In the genomic region with DNA sequence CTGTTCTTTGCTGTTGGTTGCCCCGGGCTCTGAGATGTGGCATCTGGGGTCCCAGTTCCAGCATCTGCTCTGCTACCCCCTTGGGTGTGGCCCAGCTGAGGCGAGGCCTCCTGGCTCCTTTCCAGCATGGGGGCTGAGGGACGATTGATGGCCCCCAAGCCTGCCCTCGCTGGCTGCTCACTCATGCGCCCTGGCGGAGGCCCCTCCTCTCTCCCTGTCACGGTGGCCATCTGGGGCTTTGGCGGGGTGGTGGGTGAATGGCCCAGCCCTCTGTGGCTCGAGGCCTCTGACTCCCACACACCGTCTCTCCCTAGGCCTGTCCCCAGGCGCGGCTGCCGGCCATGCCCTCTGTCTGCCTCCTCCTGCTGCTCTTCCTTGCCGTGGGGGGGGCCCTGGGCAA, we compare ENCODE assay signal across 8 cellular contexts. TPM values are rescaled to one million over a fixed set of nuclear protein-coding genes. Genes with fewer than 3 reads are reported as not detected.
DNase-seq lines count a peak whose midpoint lies in the region; ATAC-seq and TF ChIP-seq lines count a peak whose summit lies in the region.

No MANE protein-coding gene starts in this region.

- H3K79me2 ChIP-seq in DND-41 (ENCODE audit: insufficient read depth, low read length) (peaks cover 14% of the 10 kb centered on the region), PC-3 (ENCODE audit: low read length) (peaks cover 17% of the 10 kb centered on the region)

- H4K20me1 ChIP-seq in DND-41 (ENCODE audit: insufficient read depth, low read length) (peaks cover 10% of the 10 kb centered on the region; the same call in 1 of the 2 replicates), PC-3 (ENCODE audit: low read length) (no peaks in the 10 kb centered on the region)

- peak overlapping the region; percentile 55 for H3K4me3 Mint-ChIP-seq in progenitor cell of endocrine pancreas (ENCODE audit: low read depth)

- H3K27ac ChIP-seq in DND-41 (ENCODE audit: low read length) (no peak overlapping the region), PC-3 (ENCODE audit: low read length) (no peak overlapping the region)

- H3K4me1 ChIP-seq in DND-41 (ENCODE audit: insufficient read depth, low read length) = peaks cover 25% of the 10 kb centered on the region
- H3K4me1 ChIP-seq in PC-3 (ENCODE audit: insufficient read depth, low read length) = no peaks in the 10 kb centered on the region
- H3K4me1 ChIP-seq in endocrine pancreas (ENCODE audit: control insufficient read depth, insufficient read depth, low read length) = no peaks in the 10 kb centered on the region

- peak overlapping the region in 1 of 2 experiments; percentile 78; a peak in 2 of 4 replicates for H3K4me3 ChIP-seq in DND-41 (ENCODE audit: low read depth in 1 of 2, low read length in 2 of 2)
- peak overlapping the region; percentile 82 for H3K4me3 ChIP-seq in PC-3 (ENCODE audit: low read length)
- H3K4me3 ChIP-seq in endocrine pancreas (ENCODE audit: control insufficient read depth, insufficient read depth, low read length) = no peak overlapping the region

- DNase-seq in DND-41 = no peak
- DNase-seq in PC-3 = no peak
- DNase-seq in progenitor cell of endocrine pancreas (ENCODE audit: low spot score, unreplicated experiment) = no peak
- DNase-seq in left lobe of liver (ENCODE audit: low spot score) = no peak
- DNase-seq in dermis blood vessel endothelial cell = no peak

- H3K4me2 ChIP-seq in DND-41 (ENCODE audit: insufficient read depth, low read length) (peak overlapping the region; percentile 72), PC-3 (ENCODE audit: low read length) (peak overlapping the region; percentile 96)

- H3K27me3 Mint-ChIP-seq in progenitor cell of endocrine pancreas = no peaks in the 10 kb centered on the region

- TF ChIP-seq CTCF in DND-41 (IDR thresholded peaks at IDR 0.05; ENCODE audit: borderline replicate concordance, extremely low read depth, low read length, poor library complexity, severe bottlenecking) (no peak), PC-3 (conservative IDR thresholded peaks at IDR 0.05; ENCODE audit: low read depth, low read length) (no peak), progenitor cell of endocrine pancreas (IDR thresholded peaks at IDR 0.05; ENCODE audit: unreplicated experiment) (no peak)

- H3K27ac Mint-ChIP-seq in progenitor cell of endocrine pancreas = no peak overlapping the region

- H3K9me2 ChIP-seq in PC-3 (replicated peaks; ENCODE audit: low read length) = no peaks in the 10 kb centered on the region

- no TSS peak for BruUV-seq in PC-3 (replicated peaks; lab: Mats Ljungman, UMichigan)

- H2AFZ ChIP-seq in DND-41 (ENCODE audit: low read depth, low read length) (no peak overlapping the region), PC-3 (ENCODE audit: low read length) (no peak overlapping the region)

- POLR2A ChIA-PET in PC-3 (lab: Charles Lee; ENCODE audit: unreplicated experiment) = no interaction called here

- no peaks in the 10 kb centered on the region for H3K4me1 Mint-ChIP-seq in progenitor cell of endocrine pancreas (ENCODE audit: low read depth)

- CTCF ChIA-PET in PC-3 (lab: Charles Lee) = no interaction called here

- no peaks in the 10 kb centered on the region for H3F3A ChIP-seq in PC-3 (ENCODE audit: low read length, unreplicated experiment)

- ATAC-seq in DND-41 (ENCODE audit: insufficient read depth, low read depth) (no peak), PC-3 (no peak), left lobe of liver (no peak), HG02642 (IDR thresholded peaks at IDR 0.05; ENCODE audit: poor library complexity, unreplicated experiment) (no peak), HG03457 (IDR thresholded peaks at IDR 0.05; ENCODE audit: unreplicated experiment) (no peak)

- intact Hi-C loops in PC-3 (cut with micrococcal nuclease) = loop anchor here (10.0 kb wide), 1 partner anchor 65 kb away; a partner anchor contains a TSS

- H3K27me3 ChIP-seq in DND-41 (ENCODE audit: insufficient read depth, low read length, poor library complexity) (no peaks in the 10 kb centered on the region), PC-3 (ENCODE audit: low read length) (no peaks in the 10 kb centered on the region), endocrine pancreas (ENCODE audit: control insufficient read depth, insufficient read depth, low read length) (no peaks in the 10 kb centered on the region)

- H3K9ac ChIP-seq in DND-41 (ENCODE audit: low read depth, low read length) = peak overlapping the region; percentile 47; the same call in 1 of the 2 replicates
- no peak overlapping the region for H3K9ac ChIP-seq in PC-3 (ENCODE audit: low read length)
- peak overlapping the region; percentile 51 for H3K9ac ChIP-seq in endocrine pancreas (ENCODE audit: control insufficient read depth, insufficient read depth, low read length)

- peaks cover 4% of the 10 kb centered on the region for H3K9me3 Mint-ChIP-seq in progenitor cell of endocrine pancreas (ENCODE audit: low read depth)

- H3K36me3 Mint-ChIP-seq in progenitor cell of endocrine pancreas (ENCODE audit: insufficient read depth) = peaks cover 9% of the 10 kb centered on the region

- no peaks in the 10 kb centered on the region for H3K9me3 ChIP-seq in DND-41 (ENCODE audit: insufficient read depth, low read length, severe bottlenecking)
- H3K9me3 ChIP-seq in PC-3 (ENCODE audit: low read length) = no peaks in the 10 kb centered on the region
- H3K9me3 ChIP-seq in endocrine pancreas (ENCODE audit: control insufficient read depth, low read length) = no peaks in the 10 kb centered on the region

- H3K36me3 ChIP-seq in DND-41 (ENCODE audit: insufficient read depth, low read length) (peaks cover 25% of the 10 kb centered on the region), PC-3 (ENCODE audit: low read depth, low read length) (no peaks in the 10 kb centered on the region), endocrine pancreas (ENCODE audit: control insufficient read depth, insufficient read depth, low read length) (peaks cover 3% of the 10 kb centered on the region)

RNA-seq across cellular contexts. Expression of a gene that starts 1.8 kb away (rescaled TPM):
- total RNA-seq in PC-3 (2014; rRNA removed) (5.3 and 21.8 TPM in 2 replicates), progenitor cell of endocrine pancreas (135 and 148 TPM in 2 replicates), left lobe of liver (4.5 TPM), dermis blood vessel endothelial cell (6.6 and 9.0 TPM in 2 replicates)

RNA-seq across cellular contexts. Expression of a gene that starts 15.9 kb away (rescaled TPM):
- total RNA-seq in PC-3 (2014; rRNA removed) (53.8 and 76.7 TPM in 2 replicates), progenitor cell of endocrine pancreas (65.8 and 66.7 TPM in 2 replicates), left lobe of liver (18.7 TPM), dermis blood vessel endothelial cell (58.0 and 61.4 TPM in 2 replicates)

RNA-seq across cellular contexts. Expression of a gene that starts 19.2 kb away (rescaled TPM):
- total RNA-seq in PC-3 (2014; rRNA removed) (82.8 and 87.4 TPM in 2 replicates), progenitor cell of endocrine pancreas (12.8 and 13.5 TPM in 2 replicates), left lobe of liver (12.0 TPM), dermis blood vessel endothelial cell (14.3 and 31.5 TPM in 2 replicates)

RNA-seq across cellular contexts. Expression of a gene that starts 22.9 kb away (rescaled TPM):
- total RNA-seq in PC-3 (2014; rRNA removed) (96.1 and 97.1 TPM in 2 replicates), progenitor cell of endocrine pancreas (149 and 151 TPM in 2 replicates), left lobe of liver (31.4 TPM), dermis blood vessel endothelial cell (50.7 and 75.9 TPM in 2 replicates)

RNA-seq across cellular contexts. Expression of a gene that starts 26.6 kb away (rescaled TPM):
- total RNA-seq in PC-3 (2014; rRNA removed) = 92.3 and 101 TPM in 2 replicates
- total RNA-seq in progenitor cell of endocrine pancreas = 17.7 and 20.0 TPM in 2 replicates
- 18.3 TPM for total RNA-seq in left lobe of liver
- total RNA-seq in dermis blood vessel endothelial cell = 51.1 and 57.8 TPM in 2 replicates
